In genomic region chr2:151730242-151730975, GRCh38 we compare ENCODE assay signal across 11 cellular contexts. TPM values are rescaled to one million over a fixed set of nuclear protein-coding genes. Genes with fewer than 3 reads are reported as not detected.
DNase-seq lines count a peak whose midpoint lies in the region; ATAC-seq and TF ChIP-seq lines count a peak whose summit lies in the region.
"Had no signal": no experiment of that assay in that cellular context is flagged by ENCODE, and none has a peak within 500 bp of the region (broad histone marks: within the 10 kb centered on the region; RNA-seq: fewer than 3 reads in every experiment).

No MANE protein-coding gene starts in this region.

- H3K9ac ChIP-seq in adipocyte (ENCODE audit: low read length): no peak overlapping the region

- H3K4me3 ChIP-seq in adipocyte (ENCODE audit: low read length): no peak overlapping the region
- H3K4me3 ChIP-seq in gastrocnemius medialis: peak overlapping the region; percentile 3 to 63 (median 40)
- H3K4me3 ChIP-seq: right lobe of liver had no signal

- DNase-seq in adipocyte (ENCODE audit: low read depth): peak; percentile 3
- peak; percentile 51 to 62 for DNase-seq in gastrocnemius medialis
- DNase-seq in NCI-H187 (lab: John Stamatoyannopoulos, UW): no peak
- no peak for DNase-seq in effector memory CD8-positive, alpha-beta T cell
- DNase-seq: anterior cingulate cortex, NCI-H510A, right lobe of liver, WERI-Rb-1 had no signal

- peak overlapping the region; percentile 81 to 93 (median 90) for H3K27ac ChIP-seq in gastrocnemius medialis
- H3K27ac ChIP-seq: right lobe of liver, WERI-Rb-1 had no signal

- H3K36me3 ChIP-seq in adipocyte (ENCODE audit: control insufficient read depth, insufficient read depth, low read length, severe bottlenecking) (no peaks in the 10 kb centered on the region), gastrocnemius medialis (peaks cover 0 to 59% of the 10 kb centered on the region in 2 donors)
- H3K36me3 ChIP-seq: right lobe of liver, WERI-Rb-1 had no signal

- peak overlapping the region in 1 of 2 donors; percentile 50 for H3K27ac Mint-ChIP-seq in effector memory CD8-positive, alpha-beta T cell

- H3K27me3 ChIP-seq in adipocyte (replicated peaks; ENCODE audit: control insufficient read depth, insufficient read depth, low read length) (no peaks in the 10 kb centered on the region), gastrocnemius medialis (no peaks in the 10 kb centered on the region)
- H3K27me3 ChIP-seq: right lobe of liver had no signal

- in situ Hi-C loops in gastrocnemius medialis (cut with MboI; ENCODE audit: low sequenced_read_pairs in 4 of 4): no loop called here

- intact Hi-C loops in gastrocnemius medialis (cut with DNase I; ENCODE audit: low total_unique reads): loop anchor here (5.0 kb wide), 2 partner anchors 77 to 97 kb away; partner anchors contain the start of gene ARL5A

- H3K27me3 Mint-ChIP-seq in effector memory CD8-positive, alpha-beta T cell: peaks cover 0 to 1% of the 10 kb centered on the region in 2 donors

- peak; percentile 64 for ATAC-seq in GM18909 (IDR thresholded peaks at IDR 0.05; ENCODE audit: poor library complexity, unreplicated experiment)
- peak; percentile 72 for ATAC-seq in HG02852 (IDR thresholded peaks at IDR 0.05; ENCODE audit: unreplicated experiment)
- ATAC-seq in gastrocnemius medialis: peak; percentile 76 to 77
- ATAC-seq in HG03460 (IDR thresholded peaks at IDR 0.05; ENCODE audit: unreplicated experiment): no peak
- no peak for ATAC-seq in effector memory CD8-positive, alpha-beta T cell (replicated peaks)
- ATAC-seq: right lobe of liver had no signal

- peak; percentile 14 to 73 for TF ChIP-seq POLR2A in gastrocnemius medialis (IDR thresholded peaks at IDR 0.05)

- no peaks in the 10 kb centered on the region for H3K9me3 Mint-ChIP-seq in effector memory CD8-positive, alpha-beta T cell

- no peak overlapping the region for H3K4me3 Mint-ChIP-seq in effector memory CD8-positive, alpha-beta T cell

- TF ChIP-seq CTCF in gastrocnemius medialis (IDR thresholded peaks at IDR 0.05 in 4 of 5, conservative IDR thresholded peaks at IDR 0.05 in 1 of 5): no peak

- peaks cover 0 to 8% of the 10 kb centered on the region in 2 donors for H3K4me1 Mint-ChIP-seq in effector memory CD8-positive, alpha-beta T cell (ENCODE audit: low read depth in 2 of 2)

- H3K36me3 Mint-ChIP-seq in effector memory CD8-positive, alpha-beta T cell (ENCODE audit: insufficient read depth): no peaks in the 10 kb centered on the region

- H3K9me3 ChIP-seq in adipocyte (ENCODE audit: control insufficient read depth, low read length) (no peaks in the 10 kb centered on the region), gastrocnemius medialis (no peaks in the 10 kb centered on the region)
- H3K9me3 ChIP-seq: right lobe of liver had no signal

- H3K4me1 ChIP-seq in adipocyte (ENCODE audit: control insufficient read depth, insufficient read depth, low read length): peaks cover 5% of the 10 kb centered on the region
- H3K4me1 ChIP-seq in gastrocnemius medialis: peaks cover 71 to 75% of the 10 kb centered on the region in 2 donors
- H3K4me1 ChIP-seq: right lobe of liver had no signal

RNA-seq across cellular contexts. Expression of gene NEB, which starts 3.9 kb away (rescaled TPM):
- total RNA-seq in gastrocnemius medialis: 1,000 to 10,000 TPM; 6,824 to 7,704 (median 7,108) TPM

Comparison
In these comparisons a context has a peak if more than half of its experiments do, and no peak if none do; other contexts are left out.
1. ATAC-seq: peak in GM18909 (single experiment), HG02852 (single experiment) and gastrocnemius medialis (2 of 2); none in HG03460 (single experiment) and effector memory CD8-positive, alpha-beta T cell (single experiment).
2. DNase-seq: peak in adipocyte (single experiment) and gastrocnemius medialis (2 of 2); none in NCI-H187 (0 of 2) and effector memory CD8-positive, alpha-beta T cell (0 of 3).